8 cellular contexts compared by ENCODE assay signal in the genomic region with DNA sequence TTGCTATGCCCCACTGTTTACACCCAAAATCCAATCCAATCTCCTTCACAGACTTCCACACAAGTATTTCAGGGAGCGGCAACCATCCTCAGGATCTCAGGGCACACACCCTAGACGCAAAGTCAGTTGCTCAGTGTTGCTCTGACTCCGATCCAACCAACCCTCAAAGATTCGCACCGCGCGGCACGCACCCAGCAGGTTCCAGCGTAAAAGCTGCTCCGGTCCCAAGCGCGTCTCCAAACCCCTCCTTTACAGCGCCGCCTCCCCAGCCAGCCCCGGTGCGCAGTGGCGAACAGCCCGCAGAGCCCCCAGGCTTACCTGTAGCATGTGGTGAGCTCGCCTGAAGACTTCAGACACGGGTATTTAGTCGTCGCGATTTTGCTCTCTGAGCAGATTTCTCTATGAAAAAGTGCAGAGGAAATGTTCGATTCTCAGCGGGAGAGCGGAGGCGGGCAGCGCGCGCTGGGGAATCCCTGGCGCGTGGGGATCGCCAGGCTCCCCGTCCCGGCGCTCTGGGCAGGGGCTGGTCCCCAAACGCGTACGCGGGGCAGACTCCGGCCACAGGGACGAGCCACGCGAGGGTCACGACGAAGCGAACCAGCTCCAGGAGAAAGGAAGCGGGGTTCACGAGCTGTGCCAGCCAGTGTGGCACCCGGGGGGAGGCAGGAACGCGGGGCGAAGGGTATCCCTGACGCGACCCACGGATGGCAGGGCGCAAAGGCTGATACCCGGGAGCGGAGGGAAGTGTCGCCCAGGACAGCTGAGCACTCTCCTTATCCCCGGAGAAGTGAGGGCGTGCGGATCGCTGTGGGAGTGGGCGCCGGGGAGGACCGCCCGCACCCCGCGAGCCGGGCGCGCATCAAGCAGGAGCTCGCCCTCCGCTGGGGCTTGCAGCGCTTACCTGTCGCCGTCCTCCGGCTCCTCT. TPM values are rescaled to one million over a fixed set of nuclear protein-coding genes. Genes with fewer than 3 reads are reported as not detected.
DNase-seq lines count a peak whose midpoint lies in the region; ATAC-seq and TF ChIP-seq lines count a peak whose summit lies in the region.

No MANE protein-coding gene starts in this region.

- H3K9me3 Mint-ChIP-seq in effector memory CD8-positive, alpha-beta T cell = no peaks in the 10 kb centered on the region

- no peaks in the 10 kb centered on the region for H3K36me3 ChIP-seq in right atrium auricular region

- ATAC-seq in HG03378 (IDR thresholded peaks at IDR 0.05; ENCODE audit: unreplicated experiment) = no peak
- no peak for ATAC-seq in effector memory CD8-positive, alpha-beta T cell (replicated peaks)

- no peak overlapping the region for H3K27ac Mint-ChIP-seq in effector memory CD8-positive, alpha-beta T cell

- CTCF ChIA-PET in HEK293T (lab: Yijun Ruan, JAX) = interaction anchor here (0.6 to 1.9 kb wide), 25 partner anchors 9 to 1335 kb away, joined by 3 to 16 read pairs (median 5); no protein-coding TSS in a partner anchor

- peaks cover 0 to 26% of the 10 kb centered on the region in 2 donors for H3K4me1 ChIP-seq in right atrium auricular region

- DNase-seq in EH (ENCODE audit: low read depth) = peak; percentile 65
- DNase-seq in HEK293T (ENCODE audit: extremely low spot score) = peak; percentile 8
- DNase-seq in activated CD4-positive, alpha-beta T cell treated with anti-CD3 and anti-CD28 coated beads, Interleukin-2, amount 50 U/mL, for 48 hours = peak; percentile 1 to 5
- no peak for DNase-seq in right atrium auricular region (ENCODE audit: low spot score)
- DNase-seq in globus pallidus (ENCODE audit: low spot score) = no peak
- no peak for DNase-seq in effector memory CD8-positive, alpha-beta T cell

- no peak overlapping the region for H3K27ac ChIP-seq in right atrium auricular region
- H3K27ac ChIP-seq in skin epidermis = peak overlapping the region in 6 of 21 experiments; percentile 21 to 73 (median 44)

- H3K4me3 Mint-ChIP-seq in effector memory CD8-positive, alpha-beta T cell = no peak overlapping the region

- POLR2A ChIA-PET in HEK293T (lab: Yijun Ruan, JAX) = interaction anchor here (0.8 to 1.4 kb wide), 3 partner anchors 9 to 203 kb away, joined by 3 to 4 read pairs (median 3); a partner anchor contains a TSS

- peaks cover 3 to 4% of the 10 kb centered on the region in 2 donors for H3K4me1 Mint-ChIP-seq in effector memory CD8-positive, alpha-beta T cell (ENCODE audit: low read depth in 2 of 2)

- no peak for TF ChIP-seq CTCF in right atrium auricular region (IDR thresholded peaks at IDR 0.05)

- H3K4me3 ChIP-seq in right atrium auricular region (peak overlapping the region; percentile 48 to 49), skin epidermis (peak overlapping the region; percentile 21 to 46 (median 33))

- peaks cover 0 to 6% of the 10 kb centered on the region in 2 donors for H3K27me3 ChIP-seq in right atrium auricular region

- H3K9me3 ChIP-seq in right atrium auricular region = no peaks in the 10 kb centered on the region

- no peaks in the 10 kb centered on the region for H3K36me3 Mint-ChIP-seq in effector memory CD8-positive, alpha-beta T cell (ENCODE audit: insufficient read depth)

- peaks cover 41 to 60% of the 10 kb centered on the region in 2 donors for H3K27me3 Mint-ChIP-seq in effector memory CD8-positive, alpha-beta T cell

TF ChIP-seq in HEK293T, 16 proteins besides CTCF, POLR2A, EP300 and RAD21:
- TF ChIP-seq L3MBTL2 (conservative IDR thresholded peaks at IDR 0.05) (peak; percentile 50), SUZ12 (IDR thresholded peaks at IDR 0.05) (no peak)

RNA-seq across cellular contexts. Expression of a gene that starts 0.7 kb away (rescaled TPM):
- total RNA-seq in right atrium auricular region = under 1 TPM; 0.44 to 0.94 TPM

Comparison
In these comparisons a context has a peak if more than half of its experiments do, and no peak if none do; other contexts are left out.
1. DNase-seq: peak in EH (single experiment), HEK293T (single experiment) and activated CD4-positive, alpha-beta T cell treated with anti-CD3 and anti-CD28 coated beads, Interleukin-2, amount 50 U/mL, for 48 hours (2 of 2); none in right atrium auricular region (single experiment), globus pallidus (single experiment) and effector memory CD8-positive, alpha-beta T cell (0 of 3).